In the genomic region with DNA sequence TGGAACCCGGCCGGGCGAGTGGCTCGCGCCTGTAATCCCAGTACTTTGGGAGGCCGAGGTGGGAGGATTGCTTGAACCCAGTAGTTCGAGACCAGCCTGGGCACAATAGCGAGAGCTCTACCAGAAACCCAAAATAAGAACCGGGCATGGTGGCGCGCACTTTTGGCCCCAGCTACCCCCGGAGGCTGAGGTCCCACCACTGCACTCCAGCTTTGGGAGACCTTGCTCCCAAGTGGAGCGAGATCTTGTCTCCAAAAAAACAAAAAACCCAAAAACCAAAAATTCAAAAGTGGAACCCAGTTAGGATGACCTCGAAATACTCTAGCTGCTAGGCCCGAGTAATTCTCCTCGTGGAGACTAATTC, we compare ENCODE assay signal across 8 cellular contexts. TPM values are rescaled to one million over a fixed set of nuclear protein-coding genes. Genes with fewer than 3 reads are reported as not detected.
DNase-seq lines count a peak whose midpoint lies in the region; ATAC-seq and TF ChIP-seq lines count a peak whose summit lies in the region.

No MANE protein-coding gene starts in this region.

- H3K36me3 ChIP-seq in SK-N-MC (ENCODE audit: insufficient read depth, low read length) (peaks cover 24% of the 10 kb centered on the region), fibroblast of lung (ENCODE audit: control insufficient read depth, insufficient read depth, low read length) (peaks cover 11% of the 10 kb centered on the region)

- H3K9me3 ChIP-seq in SK-N-MC (ENCODE audit: low read depth, low read length) (no peaks in the 10 kb centered on the region), fibroblast of lung (ENCODE audit: control insufficient read depth, insufficient read depth, low read depth, low read length) (no peaks in the 10 kb centered on the region)

- H4K20me1 ChIP-seq in fibroblast of lung (ENCODE audit: control insufficient read depth, extremely low read depth, insufficient read depth, low read length): no peaks in the 10 kb centered on the region

- H3K27ac ChIP-seq in SK-N-MC (no peak overlapping the region; the same call in 1 of the 2 replicates), fibroblast of lung (ENCODE audit: insufficient read depth, low read length) (peak overlapping the region; percentile 98)

- peak overlapping the region; percentile 95 for H3K4me2 ChIP-seq in fibroblast of lung (ENCODE audit: extremely low read depth, insufficient read depth, low read length)

- H3K4me3 ChIP-seq in GM12875 (ENCODE audit: low read depth, low read length): peak overlapping the region; percentile 93
- peak overlapping the region; percentile 95 for H3K4me3 ChIP-seq in SK-N-MC
- peak overlapping the region; percentile 53 to 82 (median 80) for H3K4me3 ChIP-seq in fibroblast of lung (replicated peaks in 1 of 4; ENCODE audit: control extremely low read depth in 1 of 4, insufficient read depth in 1 of 4, low read depth in 3 of 4, low read length in 4 of 4)
- peak overlapping the region; percentile 70 for H3K4me3 ChIP-seq in retinal pigment epithelial cell (ENCODE audit: low read length)

- DNase-seq in SK-N-MC (ENCODE audit: low read depth, low spot score) (no peak), fibroblast of lung (ENCODE audit: low read depth in 2 of 2) (no peak), retinal pigment epithelial cell (ENCODE audit: low read depth) (no peak)
- DNase-seq in stimulated activated CD4-positive, alpha-beta T cell treated with anti-CD3 and anti-CD28 coated beads, Interleukin-4, amount 100 ng/mL, for 4 hours: no peak
- DNase-seq in effector CD4-positive, alpha-beta T cell: no peak
- no peak for DNase-seq in stimulated activated CD4-positive, alpha-beta T cell treated with anti-CD3 and anti-CD28 coated beads, Interleukin-2, amount 100 ng/mL, for 48 hours

- H3K9ac ChIP-seq in SK-N-MC (ENCODE audit: insufficient read length) (peak overlapping the region; percentile 99), fibroblast of lung (ENCODE audit: insufficient read depth, low read length) (peak overlapping the region; percentile 100)

- no peak for ATAC-seq in HG02840 (IDR thresholded peaks at IDR 0.05; ENCODE audit: low FRiP score, unreplicated experiment)

- no peaks in the 10 kb centered on the region for H3K27me3 ChIP-seq in fibroblast of lung (ENCODE audit: control insufficient read depth, insufficient read depth, low read length)

- no peak for TF ChIP-seq CTCF in GM12875 (IDR thresholded peaks at IDR 0.05; ENCODE audit: borderline replicate concordance, insufficient read depth, low read depth, low read length)
- no peak for TF ChIP-seq CTCF in fibroblast of lung (conservative IDR thresholded peaks at IDR 0.05 in 1 of 2, IDR thresholded peaks at IDR 0.05 in 1 of 2; ENCODE audit: low read depth in 1 of 2, low read length in 2 of 2)
- TF ChIP-seq CTCF in retinal pigment epithelial cell (conservative IDR thresholded peaks at IDR 0.05; ENCODE audit: low read depth, low read length): no peak

- no peaks in the 10 kb centered on the region for H3K4me1 ChIP-seq in fibroblast of lung (ENCODE audit: control insufficient read depth, extremely low read depth, insufficient read depth, low read length)

- H3K79me2 ChIP-seq in fibroblast of lung (ENCODE audit: control insufficient read depth, insufficient read depth, low read length): peaks cover 38% of the 10 kb centered on the region

- peak overlapping the region; percentile 99 for H2AFZ ChIP-seq in fibroblast of lung (ENCODE audit: low read length)

RNA-seq across cellular contexts. Expression of a gene that starts 0.8 kb away (rescaled TPM):
- 63.7 and 67.9 TPM in 2 replicates for total RNA-seq in fibroblast of lung
- polyA plus RNA-seq in fibroblast of lung: 88.9 and 89.8 TPM in 2 replicates
- polyA plus RNA-seq in fibroblast of lung (2012): 144 and 146 TPM in 2 replicates
- 38.3 and 104 TPM in 2 replicates for polyA minus RNA-seq in fibroblast of lung (ENCODE audit: low replicate concordance)

RNA-seq across cellular contexts. Expression of a gene that starts 20.4 kb away (rescaled TPM):
- total RNA-seq in fibroblast of lung: 96.8 and 174 TPM in 2 replicates
- 135 and 151 TPM in 2 replicates for polyA plus RNA-seq in fibroblast of lung
- polyA plus RNA-seq in fibroblast of lung (2012): 73.7 and 76.2 TPM in 2 replicates
- 75.4 and 93.1 TPM in 2 replicates for polyA minus RNA-seq in fibroblast of lung (ENCODE audit: low replicate concordance)

RNA-seq across cellular contexts. Expression of a gene that starts 26.5 kb away (rescaled TPM):
- not detected in 2 replicates for total RNA-seq in fibroblast of lung
- not detected in 2 replicates for polyA plus RNA-seq in fibroblast of lung
- not detected in 2 replicates for polyA plus RNA-seq in fibroblast of lung (2012)
- not detected in 2 replicates for polyA minus RNA-seq in fibroblast of lung (ENCODE audit: low replicate concordance)

RNA-seq across cellular contexts. Expression of a gene that starts 55.5 kb away (rescaled TPM):
- total RNA-seq in fibroblast of lung: 2.3 and 8.4 TPM in 2 replicates
- 1.9 and 3.2 TPM in 2 replicates for polyA plus RNA-seq in fibroblast of lung
- polyA plus RNA-seq in fibroblast of lung (2012): 1.5 and 3.3 TPM in 2 replicates
- 2.8 and 5.8 TPM in 2 replicates for polyA minus RNA-seq in fibroblast of lung (ENCODE audit: low replicate concordance)
